Comparison of ENCODE assay signal across 15 cellular contexts in the genomic region with DNA sequence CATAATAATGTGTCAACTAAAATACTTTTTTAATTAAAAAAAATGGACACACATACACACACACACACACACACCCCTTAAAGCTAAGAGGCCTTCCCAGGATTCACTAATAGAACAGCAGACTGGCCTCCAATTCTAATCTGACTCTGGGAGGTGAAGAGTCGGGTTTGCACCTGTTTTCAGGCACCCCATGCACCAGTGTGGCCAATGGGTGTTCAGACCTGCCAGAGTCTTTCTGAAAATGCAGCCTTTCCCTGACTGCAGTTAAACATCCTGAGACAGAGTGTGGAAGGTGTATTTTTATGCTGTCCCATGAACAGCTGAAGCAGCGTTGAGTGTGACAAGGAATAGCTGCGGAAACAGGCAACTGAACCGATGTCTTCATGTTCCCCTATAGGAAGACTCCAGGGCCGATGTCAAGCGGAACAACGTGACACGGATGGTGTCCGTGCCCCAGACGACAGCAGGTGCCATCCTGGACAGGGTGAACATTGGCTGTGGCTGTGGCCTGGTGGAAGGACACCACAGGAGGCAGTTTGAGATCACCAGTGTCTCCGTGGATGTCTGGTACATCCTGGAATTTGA.
DNase-seq lines count a peak whose midpoint lies in the region; ATAC-seq and TF ChIP-seq lines count a peak whose summit lies in the region.
"Had no signal": no experiment of that assay in that cellular context is flagged by ENCODE, and none has a peak within 500 bp of the region (broad histone marks: within the 10 kb centered on the region; RNA-seq: fewer than 3 reads in every experiment).

No MANE protein-coding gene starts in this region.

- no peaks in the 10 kb centered on the region for H3K27me3 ChIP-seq in CD4-positive, alpha-beta memory T cell (ENCODE audit: insufficient read depth, low read length)
- H3K27me3 ChIP-seq in mononuclear cell (ENCODE audit: insufficient read depth, low read length), result no peaks in the 10 kb centered on the region

- no peaks in the 10 kb centered on the region for H3K27me3 Mint-ChIP-seq in CD4-positive, alpha-beta memory T cell
- H3K27me3 Mint-ChIP-seq in activated B cell treated with CpG ODN at 0.5 μM for 24 hours, result no peaks in the 10 kb centered on the region

- ATAC-seq in activated B cell treated with CpG ODN at 0.5 μM for 24 hours (ENCODE audit: low read depth), result no peak
- no peak for ATAC-seq in HG03342 (IDR thresholded peaks at IDR 0.05; ENCODE audit: unreplicated experiment)
- ATAC-seq in GM19397 (IDR thresholded peaks at IDR 0.05; ENCODE audit: unreplicated experiment), result no peak
- ATAC-seq: esophagus mucosa had no signal

- peaks cover 38 to 71% (median 59%) of the 10 kb centered on the region in 4 donors for H3K4me1 Mint-ChIP-seq in CD4-positive, alpha-beta memory T cell
- H3K4me1 Mint-ChIP-seq in activated B cell treated with CpG ODN at 0.5 μM for 24 hours, result peaks cover 61% of the 10 kb centered on the region

- POLR2A ChIA-PET in CD4-positive, alpha-beta memory T cell (lab: Charles Lee; ENCODE audit: partially characterized antibody), result interaction anchor here (0.7 to 3.7 kb wide), 9 partner anchors 8 to 1648 kb away, joined by 3 to 18 read pairs (median 4); a partner anchor contains a TSS
- POLR2A ChIA-PET in activated B cell treated with CpG ODN at 0.5 μM for 24 hours (lab: Charles Lee), result no interaction called here

- TF ChIP-seq CTCF in GM12875 (IDR thresholded peaks at IDR 0.05; ENCODE audit: borderline replicate concordance, insufficient read depth, low read depth, low read length) (no peak), activated B cell treated with CpG ODN at 0.5 μM for 24 hours (IDR thresholded peaks at IDR 0.05) (no peak)

- intact Hi-C loops in CD4-positive, alpha-beta memory T cell (cut with micrococcal nuclease), result loop anchor here (5.0 to 10.0 kb wide), 4 partner anchors 331 to 1223 kb away; a partner anchor contains a TSS
- intact Hi-C loops in activated B cell treated with CpG ODN at 0.5 μM for 24 hours (cut with micrococcal nuclease), result loop anchor here (2.0 kb wide), 1 partner anchor 15 kb away; no protein-coding TSS in a partner anchor

- no peaks in the 10 kb centered on the region for H3K36me3 ChIP-seq in CD4-positive, alpha-beta memory T cell (ENCODE audit: insufficient read depth, low read length)

- DNase-seq in CD4-positive, alpha-beta memory T cell, result no peak
- DNase-seq in activated B cell treated with CpG ODN at 0.5 μM for 24 hours (no peak), germinal center (ENCODE audit: low spot score) (no peak), RKO (ENCODE audit: low spot score) (no peak)
- DNase-seq: GOT3, hypothalamus, KG1, NCI-H187, NCI-H524 had no signal

- peak overlapping the region; percentile 86 to 92 (median 90) for H3K4me3 Mint-ChIP-seq in CD4-positive, alpha-beta memory T cell
- H3K4me3 Mint-ChIP-seq in activated B cell treated with CpG ODN at 0.5 μM for 24 hours, result peak overlapping the region; percentile 86
- H3K4me3 Mint-ChIP-seq: CD14-positive monocyte had no signal

- H3K9me3 Mint-ChIP-seq in CD4-positive, alpha-beta memory T cell, result no peaks in the 10 kb centered on the region
- H3K9me3 Mint-ChIP-seq in activated B cell treated with CpG ODN at 0.5 μM for 24 hours, result no peaks in the 10 kb centered on the region
- H3K9me3 Mint-ChIP-seq: CD14-positive monocyte had no signal

- CTCF ChIA-PET in CD4-positive, alpha-beta memory T cell (lab: Charles Lee; ENCODE audit: partially characterized antibody), result interaction anchor here (1.1 to 5.7 kb wide), 4 partner anchors 14 to 23 kb away, joined by 3 to 67 read pairs (median 21); no protein-coding TSS in a partner anchor
- CTCF ChIA-PET in activated B cell treated with CpG ODN at 0.5 μM for 24 hours (lab: Charles Lee), result interaction anchor here (5.7 kb wide), 1 partner anchor 17 kb away, joined by 42 read pairs; no protein-coding TSS in a partner anchor

- H3K36me3 Mint-ChIP-seq in CD4-positive, alpha-beta memory T cell, result no peaks in the 10 kb centered on the region
- H3K36me3 Mint-ChIP-seq in activated B cell treated with CpG ODN at 0.5 μM for 24 hours (ENCODE audit: low read depth), result no peaks in the 10 kb centered on the region
- H3K36me3 Mint-ChIP-seq: CD14-positive monocyte had no signal

- peak overlapping the region; percentile 70 for H3K27ac ChIP-seq in CD4-positive, alpha-beta memory T cell (ENCODE audit: low read depth, low read length)

- H3K4me3 ChIP-seq in CD4-positive, alpha-beta memory T cell (ENCODE audit: low read length in 2 of 2), result peak overlapping the region; percentile 28 to 66
- H3K4me3 ChIP-seq in GM12875 (ENCODE audit: low read depth, low read length), result peak overlapping the region; percentile 41
- peak overlapping the region; percentile 42 for H3K4me3 ChIP-seq in mononuclear cell (ENCODE audit: low read length)

- no peaks in the 10 kb centered on the region for H3K9me3 ChIP-seq in CD4-positive, alpha-beta memory T cell (ENCODE audit: control insufficient read depth in 1 of 2, low read length in 2 of 2)
- H3K9me3 ChIP-seq in mononuclear cell (ENCODE audit: low read depth, low read length), result no peaks in the 10 kb centered on the region

- peaks cover 69% of the 10 kb centered on the region for H3K4me1 ChIP-seq in CD4-positive, alpha-beta memory T cell (ENCODE audit: insufficient read depth, low read length)
- peaks cover 54% of the 10 kb centered on the region for H3K4me1 ChIP-seq in mononuclear cell (ENCODE audit: insufficient read depth, low read length)

- H3K27ac Mint-ChIP-seq in CD4-positive, alpha-beta memory T cell, result peak overlapping the region; percentile 93 to 98 (median 96)
- peak overlapping the region; percentile 97 for H3K27ac Mint-ChIP-seq in activated B cell treated with CpG ODN at 0.5 μM for 24 hours
